Comparison of ENCODE assay signal across 9 cellular contexts in the genomic region with DNA sequence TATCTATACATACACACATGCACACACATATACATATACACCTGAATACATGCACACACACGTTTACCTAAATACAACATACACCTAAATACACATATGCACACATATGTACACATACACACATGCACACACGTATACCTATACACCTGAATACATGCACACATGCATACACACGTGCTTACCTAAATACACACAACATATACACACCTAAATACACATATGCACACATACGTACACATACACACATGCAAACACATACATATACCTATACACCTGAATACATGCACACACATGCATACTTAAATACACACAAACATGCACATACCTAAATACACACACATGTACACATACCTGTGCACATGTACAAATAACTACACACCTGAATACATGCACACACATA.
"Had no signal": no experiment of that assay in that cellular context is flagged by ENCODE, and none has a peak within 500 bp of the region (broad histone marks: within the 10 kb centered on the region; RNA-seq: fewer than 3 reads in every experiment).

No MANE protein-coding gene starts in this region.

- H3K9me3 ChIP-seq: HAP-1 had no signal

- H2AFZ ChIP-seq: GM23248 had no signal

- FAIRE-seq: K562 had no signal

- H3K27ac Mint-ChIP-seq: HFFc6 had no signal

- H3K4me3 ChIP-seq: GM23248, HAP-1, K562 had no signal

- H3K27ac ChIP-seq: GM23248, HL-60 had no signal

- DNase-seq: GM23248, GOT3, H7, HFFc6, IMR-90 had no signal

- H3K36me3 ChIP-seq: HAP-1 had no signal

- H3K9ac ChIP-seq: GM23248 had no signal

- ATAC-seq: HCT116, K562 had no signal

- H3K4me3 Mint-ChIP-seq: HFFc6 had no signal

- H3K4me1 ChIP-seq: HAP-1 had no signal
